8 cellular contexts compared by ENCODE assay signal in genomic region chr4:26197018-26197779, GRCh38.
DNase-seq lines count a peak whose midpoint lies in the region; ATAC-seq lines count a peak whose summit lies in the region.

No MANE protein-coding gene starts in this region.

- H3K27ac Mint-ChIP-seq in central memory CD8-positive, alpha-beta T cell (ENCODE audit: low read depth), result peak overlapping the region; percentile 36

- H3K27me3 Mint-ChIP-seq in central memory CD8-positive, alpha-beta T cell, result no peaks in the 10 kb centered on the region

- in situ Hi-C loops in ACHN (cut with HindIII; ENCODE audit: low pct_ligation_motif_present, low pct_unique_long_range_greater_than_20kb, low sequenced_read_pairs), result no loop called here

- peaks cover 35% of the 10 kb centered on the region for H3K4me1 Mint-ChIP-seq in central memory CD8-positive, alpha-beta T cell

- no peaks in the 10 kb centered on the region for H3K9me3 Mint-ChIP-seq in central memory CD8-positive, alpha-beta T cell

- intact Hi-C loops in Right ventricle myocardium superior (cut with DNase I), result no loop called here

- DNase-seq in ACHN, result peak; percentile 71
- DNase-seq in UCSD-AML1 (lab: John Stamatoyannopoulos, UW; ENCODE audit: unreplicated experiment), result peak; percentile 41
- peak in 1 of 2 donors; percentile 32 for DNase-seq in central memory CD8-positive, alpha-beta T cell (ENCODE audit: low spot score in 2 of 2)
- DNase-seq in stimulated activated CD8-positive, alpha-beta memory T cell treated with anti-CD3 and anti-CD28 coated beads, Interleukin-12 subunit alpha, Interleukin-12 subunit beta, amount 100 ng/mL, for 24 hours (ENCODE audit: extremely low read depth), result peak; percentile 48
- no peak for DNase-seq in hypothalamus (lab: John Stamatoyannopoulos, UW)
- no peak for DNase-seq in Right ventricle myocardium superior

- no peaks in the 10 kb centered on the region for H3K36me3 Mint-ChIP-seq in central memory CD8-positive, alpha-beta T cell (ENCODE audit: insufficient read depth)

- peak overlapping the region; percentile 63 for H3K4me3 Mint-ChIP-seq in central memory CD8-positive, alpha-beta T cell

- ATAC-seq in GM19351 (IDR thresholded peaks at IDR 0.05; ENCODE audit: unreplicated experiment) (peak; percentile 85), HG03378 (IDR thresholded peaks at IDR 0.05; ENCODE audit: unreplicated experiment) (peak; percentile 90), Right ventricle myocardium superior (ENCODE audit: poor library complexity) (no peak)
- ATAC-seq in central memory CD8-positive, alpha-beta T cell (replicated peaks; ENCODE audit: extremely low read depth, poor library complexity, severe bottlenecking), result peak; percentile 74

Comparison
In these comparisons a context has a peak if more than half of its experiments do, and no peak if none do; other contexts are left out.
1. DNase-seq: peak in ACHN (single experiment), UCSD-AML1 (single experiment) and stimulated activated CD8-positive, alpha-beta memory T cell treated with anti-CD3 and anti-CD28 coated beads, Interleukin-12 subunit alpha, Interleukin-12 subunit beta, amount 100 ng/mL, for 24 hours (single experiment); none in hypothalamus (0 of 51) and Right ventricle myocardium superior (single experiment).